ENCODE assay signal across 12 cellular contexts in genomic region chr11:444397-445144, GRCh38. TPM values are rescaled to one million over a fixed set of nuclear protein-coding genes. Genes with fewer than 3 reads are reported as not detected.
DNase-seq lines count a peak whose midpoint lies in the region; ATAC-seq and TF ChIP-seq lines count a peak whose summit lies in the region.
"Had no signal": no experiment of that assay in that cellular context is flagged by ENCODE, and none has a peak within 500 bp of the region (broad histone marks: within the 10 kb centered on the region; RNA-seq: fewer than 3 reads in every experiment).

No MANE protein-coding gene starts in this region.

- H3K4ac ChIP-seq in mesendoderm (ENCODE audit: low read depth, low read length) = no peak overlapping the region

- H3K18ac ChIP-seq in mesendoderm (ENCODE audit: low read length) = no peak overlapping the region

- no peak overlapping the region for H4K8ac ChIP-seq in mesendoderm (ENCODE audit: low read depth, low read length)

- no peak overlapping the region for H3K56ac ChIP-seq in mesendoderm (ENCODE audit: low read length)

- no peak overlapping the region for H2BK15ac ChIP-seq in mesendoderm (replicated peaks; ENCODE audit: low read depth)

- H2AK5ac ChIP-seq in mesendoderm (ENCODE audit: low read length) = no peak overlapping the region

- H3K4me2 ChIP-seq in mesendoderm (ENCODE audit: low read length) = no peak overlapping the region

- no peak overlapping the region for H2BK5ac ChIP-seq in mesendoderm (ENCODE audit: low read length)

- ATAC-seq in HG03139 (IDR thresholded peaks at IDR 0.05; ENCODE audit: unreplicated experiment) = no peak
- ATAC-seq: activated CD8-positive, alpha-beta T cell treated with anti-CD3 and anti-CD28 coated beads for 36 hours had no signal

- H3K4me3 ChIP-seq in MG63 (no peak overlapping the region), kidney epithelial cell (ENCODE audit: low read depth, low read length) (no peak overlapping the region), mesendoderm (ENCODE audit: low read length) (no peak overlapping the region)
- H3K4me3 ChIP-seq: spleen, suprapubic skin had no signal

- in situ Hi-C loops in ACHN (cut with HindIII; ENCODE audit: low pct_ligation_motif_present, low pct_unique_long_range_greater_than_20kb, low sequenced_read_pairs) = no loop called here

- no peak for TF ChIP-seq CTCF in kidney epithelial cell (IDR thresholded peaks at IDR 0.05; ENCODE audit: insufficient read depth, low read length, poor library complexity, severe bottlenecking)

- H3K79me2 ChIP-seq in mesendoderm (ENCODE audit: control insufficient read depth, insufficient read depth, low read length) = no peaks in the 10 kb centered on the region

- no peak overlapping the region for H3K27ac ChIP-seq in mesendoderm (ENCODE audit: low read depth, low read length)
- H3K27ac ChIP-seq: suprapubic skin had no signal

- no peaks in the 10 kb centered on the region for H3K27me3 ChIP-seq in MG63
- H3K27me3 ChIP-seq in kidney epithelial cell (ENCODE audit: control insufficient read depth, insufficient read depth, low read length) = peaks cover 2% of the 10 kb centered on the region
- H3K27me3 ChIP-seq in mesendoderm (ENCODE audit: insufficient read depth, low read length, poor library complexity) = no peaks in the 10 kb centered on the region
- H3K27me3 ChIP-seq: suprapubic skin had no signal

- H3K4me1 ChIP-seq in mesendoderm (ENCODE audit: control insufficient read depth, low read depth, low read length) = no peaks in the 10 kb centered on the region

- H3K79me1 ChIP-seq in mesendoderm (ENCODE audit: low read length) = peaks cover 2% of the 10 kb centered on the region

- no peak overlapping the region for H3K9ac ChIP-seq in mesendoderm (ENCODE audit: low read length)

- DNase-seq in ACHN = peak; percentile 10
- DNase-seq in MG63 = peak; percentile 39
- peak; percentile 48 for DNase-seq in SW480 (ENCODE audit: low spot score)
- peak; percentile 9 for DNase-seq in kidney epithelial cell (ENCODE audit: low read depth)
- no peak for DNase-seq in DMS114 treated with DMSO at 0.1 percent for 48 hours (lab: John Stamatoyannopoulos, UW; ENCODE audit: unreplicated experiment)
- DNase-seq in mesendoderm = no peak
- no peak for DNase-seq in stimulated activated CD4-positive, alpha-beta T cell treated with anti-CD3 and anti-CD28 coated beads, Interleukin-2, amount 100 ng/mL, for 24 hours
- DNase-seq: activated CD8-positive, alpha-beta T cell treated with anti-CD3 and anti-CD28 coated beads for 36 hours; CD4-positive, CD25-positive, alpha-beta regulatory T cell; spleen had no signal

- H3K36me3 ChIP-seq in MG63 (peaks cover 4% of the 10 kb centered on the region; the same call in 1 of the 2 replicates), kidney epithelial cell (ENCODE audit: control insufficient read depth, insufficient read depth, low read length) (no peaks in the 10 kb centered on the region), mesendoderm (ENCODE audit: control insufficient read depth, insufficient read depth, low read length) (no peaks in the 10 kb centered on the region)
- H3K36me3 ChIP-seq: spleen, suprapubic skin had no signal

- H3K23ac ChIP-seq in mesendoderm (ENCODE audit: low read length) = no peak overlapping the region

- no CpG with 5 or more reads among the region's 12 CpGs for WGBS in mesendoderm (ENCODE audit: extremely low coverage, insufficient coverage, low lambda C conversion rate)

- H3K9me3 ChIP-seq in MG63 = no peaks in the 10 kb centered on the region
- H3K9me3 ChIP-seq: spleen, suprapubic skin had no signal

- H4K5ac ChIP-seq in mesendoderm (ENCODE audit: low read length) = no peak overlapping the region

- no peak overlapping the region for H2BK120ac ChIP-seq in mesendoderm (ENCODE audit: low read depth, low read length)

RNA-seq across cellular contexts. Expression of gene ANO9, which starts 2.8 kb away (rescaled TPM):
- not detected in 2 replicates for total RNA-seq in MG63 (2014; rRNA removed; shearing (Covaris generic); ENCODE audit: low replicate concordance)
- total RNA-seq in kidney epithelial cell = 18.4 and 19.7 TPM in 2 replicates
- polyA plus RNA-seq in mesendoderm (2013, experiment 1 of 2) = 4.0 TPM
- polyA plus RNA-seq in mesendoderm (2013, experiment 2 of 2) = 4.3 TPM

RNA-seq across cellular contexts. Expression of gene PTDSS2, which starts 5.5 kb away (rescaled TPM):
- total RNA-seq in MG63 (2014; rRNA removed; shearing (Covaris generic); ENCODE audit: low replicate concordance) = 30.2 and 43.3 TPM in 2 replicates
- total RNA-seq in kidney epithelial cell = 81.1 and 96.3 TPM in 2 replicates
- 19.8 TPM for polyA plus RNA-seq in mesendoderm (2013, experiment 1 of 2)
- 19.4 TPM for polyA plus RNA-seq in mesendoderm (2013, experiment 2 of 2)

RNA-seq across cellular contexts. Expression of gene SIGIRR, which starts 29.8 kb away (rescaled TPM):
- total RNA-seq in MG63 (2014; rRNA removed; shearing (Covaris generic); ENCODE audit: low replicate concordance) = 28.8 and 89.5 TPM in 2 replicates
- 98.4 and 113 TPM in 2 replicates for total RNA-seq in kidney epithelial cell
- 24.9 TPM for polyA plus RNA-seq in mesendoderm (2013, experiment 1 of 2)
- polyA plus RNA-seq in mesendoderm (2013, experiment 2 of 2) = 26.3 TPM

RNA-seq across cellular contexts. Expression of gene PKP3, which starts 50.6 kb away (rescaled TPM):
- 7.6 and 24.1 TPM in 2 replicates for total RNA-seq in MG63 (2014; rRNA removed; shearing (Covaris generic); ENCODE audit: low replicate concordance)
- total RNA-seq in kidney epithelial cell = 23.9 and 24.9 TPM in 2 replicates
- 13.1 TPM for polyA plus RNA-seq in mesendoderm (2013, experiment 1 of 2)
- 14.1 TPM for polyA plus RNA-seq in mesendoderm (2013, experiment 2 of 2)

Comparison
In these comparisons a context has a peak if more than half of its experiments do, and no peak if none do; other contexts are left out.
1. DNase-seq: peak in ACHN (single experiment), MG63 (single experiment), SW480 (single experiment) and kidney epithelial cell (single experiment); none in DMS114 treated with DMSO at 0.1 percent for 48 hours (single experiment), mesendoderm (single experiment) and stimulated activated CD4-positive, alpha-beta T cell treated with anti-CD3 and anti-CD28 coated beads, Interleukin-2, amount 100 ng/mL, for 24 hours (0 of 2).
2. RNA of gene ANO9, which starts 2.8 kb away (total RNA-seq): 18.4 to 19.7 TPM in kidney epithelial cell; not detected in MG63; every median in the first group is over 10 times any median in the second.